In the genomic region with DNA sequence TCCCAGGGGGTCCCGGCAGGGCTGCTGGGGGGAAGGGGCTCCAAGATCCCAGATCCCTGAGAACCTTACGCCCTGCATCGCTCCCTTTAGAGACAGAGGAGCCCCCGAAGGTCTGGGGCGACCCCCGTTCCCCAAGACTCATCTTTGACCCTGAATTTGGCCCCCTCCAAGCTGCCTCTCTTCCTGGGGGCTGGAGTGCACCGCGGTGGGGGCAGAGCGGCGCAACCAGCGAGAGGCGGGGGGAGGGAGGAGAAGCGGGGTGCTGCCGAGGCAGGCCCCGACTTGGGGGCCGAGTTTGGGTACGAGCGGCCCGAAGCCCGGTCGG, we compare ENCODE assay signal across 2 cellular contexts.
TF ChIP-seq lines count a peak whose summit lies in the region.

No MANE protein-coding gene starts in this region.

TF ChIP-seq in endothelial cell of umbilical vein, 7 proteins besides CTCF, POLR2A, EP300 and RAD21:
- TF ChIP-seq GATA2 (IDR thresholded peaks at IDR 0.05; ENCODE audit: insufficient read depth, insufficient read length, low read depth, low read length) (no peak), FOS (IDR thresholded peaks at IDR 0.05; ENCODE audit: borderline replicate concordance, insufficient read depth, low read length) (no peak), MYC (IDR thresholded peaks at IDR 0.05; ENCODE audit: low read depth, low read length) (no peak), JUN (IDR thresholded peaks at IDR 0.05; ENCODE audit: borderline replicate concordance, insufficient read depth, insufficient read length, low read depth) (no peak), EZH2 (IDR thresholded peaks at IDR 0.05; ENCODE audit: borderline replicate concordance, low read depth, low read length, severe bottlenecking) (no peak)
- TF ChIP-seq, protein P1, sequence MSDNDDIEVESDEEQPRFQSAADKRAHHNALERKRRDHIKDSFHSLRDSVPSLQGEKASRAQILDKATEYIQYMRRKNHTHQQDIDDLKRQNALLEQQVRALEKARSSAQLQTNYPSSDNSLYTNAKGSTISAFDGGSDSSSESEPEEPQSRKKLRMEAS (IDR thresholded peaks at IDR 0.05; ENCODE audit: insufficient read depth, insufficient read length): no peak

TF ChIP-seq in GM12891, 5 proteins besides CTCF, POLR2A, EP300 and RAD21:
- TF ChIP-seq POLR2AphosphoS5 (IDR thresholded peaks at IDR 0.05; ENCODE audit: low read depth, low read length): no peak
- TF ChIP-seq SPI1 (IDR thresholded peaks at IDR 0.05; ENCODE audit: low read depth, low read length): no peak
- no peak for TF ChIP-seq POU2F2 (IDR thresholded peaks at IDR 0.05; ENCODE audit: low read depth, low read length)
- TF ChIP-seq PAX5 (IDR thresholded peaks at IDR 0.05; ENCODE audit: insufficient read depth, low read length, severe bottlenecking): no peak
- no peak for TF ChIP-seq TAF1 (IDR thresholded peaks at IDR 0.05; ENCODE audit: low read depth, low read length)
